In the genomic region with DNA sequence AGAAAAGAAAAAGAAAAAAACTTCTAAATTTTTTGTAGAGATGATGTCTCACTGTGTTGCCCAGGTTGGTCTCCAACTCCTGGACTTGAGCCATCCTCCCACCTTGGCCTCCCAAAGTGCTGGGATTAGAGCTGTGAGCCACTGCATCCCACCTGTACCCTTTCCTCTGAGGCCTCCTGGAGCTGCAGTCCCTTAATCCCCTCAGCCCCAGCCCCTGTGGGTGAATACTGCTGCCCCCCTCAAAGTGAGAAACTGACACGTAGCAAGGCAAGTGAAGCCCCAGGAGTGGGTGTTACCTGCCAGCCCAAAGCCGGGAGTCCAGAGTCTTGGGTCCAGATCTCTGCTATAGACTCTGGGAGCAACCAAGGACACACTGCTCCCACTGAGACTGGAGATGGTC, we compare ENCODE assay signal across 11 cellular contexts. TPM values are rescaled to one million over a fixed set of nuclear protein-coding genes. Genes with fewer than 3 reads are reported as not detected.
"Had no signal": no experiment of that assay in that cellular context is flagged by ENCODE, and none has a peak within 500 bp of the region (broad histone marks: within the 10 kb centered on the region; RNA-seq: fewer than 3 reads in every experiment).

No MANE protein-coding gene starts in this region.

RNA-seq across cellular contexts. Expression of a gene that starts 26.2 kb away (rescaled TPM):
- total RNA-seq: activated CD8-positive, alpha-beta T cell treated with anti-CD3 and anti-CD28 coated beads for 36 hours; breast epithelium; endodermal cell; esophagus muscularis mucosa; foreskin keratinocyte; kidney epithelial cell; left ventricle myocardium inferior; mammary epithelial cell; neural crest cell; pulmonary artery endothelial cell; stomach had no signal
- polyA plus RNA-seq: foreskin keratinocyte, mammary epithelial cell, stomach had no signal
